ENCODE assay signal across 1 cellular context in the genomic region with DNA sequence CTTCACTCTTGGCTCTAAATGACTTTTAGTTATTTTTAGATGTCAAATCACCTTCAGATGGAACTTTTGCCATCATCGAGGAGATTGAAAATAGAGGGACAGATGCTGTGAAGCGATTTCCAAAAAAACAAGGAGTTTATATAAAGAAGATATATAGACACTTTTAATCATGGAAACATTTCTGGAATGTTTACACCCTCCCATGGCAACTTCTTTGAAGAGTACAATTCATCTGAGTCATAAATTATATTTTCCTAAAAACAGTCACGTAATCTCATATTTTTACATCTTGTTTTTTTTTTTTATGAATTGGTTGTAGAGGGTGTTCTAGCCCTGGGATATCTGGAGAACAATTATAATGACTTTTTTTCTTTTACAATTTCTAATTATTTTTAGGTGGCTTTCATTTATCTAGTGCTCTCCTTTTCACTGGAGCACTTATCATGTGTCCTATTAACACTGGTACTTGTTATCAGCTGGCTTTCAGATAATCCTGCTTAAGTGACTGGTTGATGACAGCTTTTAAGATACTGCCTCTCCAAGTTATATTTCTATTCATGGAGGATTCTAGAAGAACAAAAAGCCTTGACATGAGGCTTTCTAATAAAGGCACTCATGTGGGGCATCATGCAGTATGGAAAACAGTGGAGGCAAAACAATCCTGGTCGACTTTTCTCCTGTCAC.
TF ChIP-seq lines count a peak whose summit lies in the region.

No MANE protein-coding gene starts in this region.

TF ChIP-seq in HCT116, 20 proteins besides CTCF, POLR2A, EP300 and RAD21 (continued from another document):
- TF ChIP-seq, protein P1, sequence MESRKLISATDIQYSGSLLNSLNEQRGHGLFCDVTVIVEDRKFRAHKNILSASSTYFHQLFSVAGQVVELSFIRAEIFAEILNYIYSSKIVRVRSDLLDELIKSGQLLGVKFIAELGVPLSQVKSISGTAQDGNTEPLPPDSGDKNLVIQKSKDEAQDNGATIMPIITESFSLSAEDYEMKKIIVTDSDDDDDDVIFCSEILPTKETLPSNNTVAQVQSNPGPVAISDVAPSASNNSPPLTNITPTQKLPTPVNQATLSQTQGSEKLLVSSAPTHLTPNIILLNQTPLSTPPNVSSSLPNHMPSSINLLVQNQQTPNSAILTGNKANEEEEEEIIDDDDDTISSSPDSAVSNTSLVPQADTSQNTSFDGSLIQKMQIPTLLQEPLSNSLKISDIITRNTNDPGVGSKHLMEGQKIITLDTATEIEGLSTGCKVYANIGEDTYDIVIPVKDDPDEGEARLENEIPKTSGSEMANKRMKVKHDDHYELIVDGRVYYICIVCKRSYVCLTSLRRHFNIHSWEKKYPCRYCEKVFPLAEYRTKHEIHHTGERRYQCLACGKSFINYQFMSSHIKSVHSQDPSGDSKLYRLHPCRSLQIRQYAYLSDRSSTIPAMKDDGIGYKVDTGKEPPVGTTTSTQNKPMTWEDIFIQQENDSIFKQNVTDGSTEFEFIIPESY (IDR thresholded peaks at IDR 0.05; ENCODE audit: extremely low read depth, insufficient replicate concordance, low read length) = no peak
- TF ChIP-seq TCF7L2 (IDR thresholded peaks at IDR 0.05; ENCODE audit: borderline replicate concordance, extremely low read depth, insufficient read depth, insufficient read length) = no peak
- TF ChIP-seq, protein P2, sequence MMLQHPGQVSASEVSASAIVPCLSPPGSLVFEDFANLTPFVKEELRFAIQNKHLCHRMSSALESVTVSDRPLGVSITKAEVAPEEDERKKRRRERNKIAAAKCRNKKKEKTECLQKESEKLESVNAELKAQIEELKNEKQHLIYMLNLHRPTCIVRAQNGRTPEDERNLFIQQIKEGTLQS (IDR thresholded peaks at IDR 0.05) = no peak
- TF ChIP-seq ELF1 (IDR thresholded peaks at IDR 0.05; ENCODE audit: borderline replicate concordance, low read depth) = no peak
- TF ChIP-seq, protein P3, sequence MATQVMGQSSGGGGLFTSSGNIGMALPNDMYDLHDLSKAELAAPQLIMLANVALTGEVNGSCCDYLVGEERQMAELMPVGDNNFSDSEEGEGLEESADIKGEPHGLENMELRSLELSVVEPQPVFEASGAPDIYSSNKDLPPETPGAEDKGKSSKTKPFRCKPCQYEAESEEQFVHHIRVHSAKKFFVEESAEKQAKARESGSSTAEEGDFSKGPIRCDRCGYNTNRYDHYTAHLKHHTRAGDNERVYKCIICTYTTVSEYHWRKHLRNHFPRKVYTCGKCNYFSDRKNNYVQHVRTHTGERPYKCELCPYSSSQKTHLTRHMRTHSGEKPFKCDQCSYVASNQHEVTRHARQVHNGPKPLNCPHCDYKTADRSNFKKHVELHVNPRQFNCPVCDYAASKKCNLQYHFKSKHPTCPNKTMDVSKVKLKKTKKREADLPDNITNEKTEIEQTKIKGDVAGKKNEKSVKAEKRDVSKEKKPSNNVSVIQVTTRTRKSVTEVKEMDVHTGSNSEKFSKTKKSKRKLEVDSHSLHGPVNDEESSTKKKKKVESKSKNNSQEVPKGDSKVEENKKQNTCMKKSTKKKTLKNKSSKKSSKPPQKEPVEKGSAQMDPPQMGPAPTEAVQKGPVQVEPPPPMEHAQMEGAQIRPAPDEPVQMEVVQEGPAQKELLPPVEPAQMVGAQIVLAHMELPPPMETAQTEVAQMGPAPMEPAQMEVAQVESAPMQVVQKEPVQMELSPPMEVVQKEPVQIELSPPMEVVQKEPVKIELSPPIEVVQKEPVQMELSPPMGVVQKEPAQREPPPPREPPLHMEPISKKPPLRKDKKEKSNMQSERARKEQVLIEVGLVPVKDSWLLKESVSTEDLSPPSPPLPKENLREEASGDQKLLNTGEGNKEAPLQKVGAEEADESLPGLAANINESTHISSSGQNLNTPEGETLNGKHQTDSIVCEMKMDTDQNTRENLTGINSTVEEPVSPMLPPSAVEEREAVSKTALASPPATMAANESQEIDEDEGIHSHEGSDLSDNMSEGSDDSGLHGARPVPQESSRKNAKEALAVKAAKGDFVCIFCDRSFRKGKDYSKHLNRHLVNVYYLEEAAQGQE (IDR thresholded peaks at IDR 0.05; ENCODE audit: low read depth) = no peak
